ENCODE assay signal across 1 cellular context in genomic region chr10:103739039-103739764, GRCh38.
A peak's percentile ranks its signal among the peaks of the same experiment; 100 is the strongest.
TF ChIP-seq lines count a peak whose summit lies in the region.

No MANE protein-coding gene starts in this region.

TF ChIP-seq in H1, 55 proteins besides CTCF, POLR2A, EP300 and RAD21:
- TF ChIP-seq GTF2F1 (IDR thresholded peaks at IDR 0.05; ENCODE audit: borderline replicate concordance, low read depth, low read length): no peak
- no peak for TF ChIP-seq CHD2 (IDR thresholded peaks at IDR 0.05; ENCODE audit: low read length)
- TF ChIP-seq E2F6 (IDR thresholded peaks at IDR 0.05): peak; percentile 46; the same call in 1 of the 2 replicates
- TF ChIP-seq ASH2L (IDR thresholded peaks at IDR 0.05; ENCODE audit: low read length): peak; percentile 33
TF ChIP-seq in H1: peak in this region for 2.
